15 cellular contexts compared by ENCODE assay signal in the genomic region with DNA sequence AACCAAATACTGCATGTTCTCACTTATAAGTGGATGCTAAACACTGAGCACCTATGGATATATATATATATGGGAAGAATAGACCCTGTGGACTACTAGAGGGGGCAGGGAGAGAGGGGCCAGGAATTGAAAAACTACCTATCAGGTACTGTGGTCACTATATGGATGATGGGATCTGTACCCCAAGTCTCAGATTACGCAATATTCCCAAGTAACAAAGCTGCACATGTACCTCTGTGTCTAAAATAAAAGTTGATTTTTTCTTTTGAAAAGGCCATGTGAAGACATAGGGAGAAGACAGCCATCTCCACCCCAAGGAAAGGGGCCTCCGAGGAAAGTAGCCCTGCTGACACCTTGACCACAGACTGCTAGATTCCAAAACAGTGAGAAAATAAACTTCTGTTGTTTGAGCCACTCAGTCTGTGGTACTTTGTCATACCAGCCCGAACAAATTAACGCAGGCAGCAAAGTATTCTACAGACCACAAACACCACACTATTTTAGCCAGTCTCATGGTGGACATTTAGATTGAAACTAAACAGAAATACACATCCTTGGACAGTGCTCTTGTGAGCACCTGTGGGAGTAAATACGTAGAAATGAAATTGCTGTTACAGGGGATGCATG.
DNase-seq lines count a peak whose midpoint lies in the region; ATAC-seq, FAIRE-seq and TF ChIP-seq lines count a peak whose summit lies in the region.
"Had no signal": no experiment of that assay in that cellular context is flagged by ENCODE, and none has a peak within 500 bp of the region (broad histone marks: within the 10 kb centered on the region; RNA-seq: fewer than 3 reads in every experiment).

No MANE protein-coding gene starts in this region.

- H3K4me1 ChIP-seq in HepG2 (ENCODE audit: insufficient read depth, low read length) (peaks cover 7% of the 10 kb centered on the region), right lobe of liver (no peaks in the 10 kb centered on the region)

- TF ChIP-seq EP300 in HepG2 (IDR thresholded peaks at IDR 0.05; ENCODE audit: low read depth in 2 of 2, low read length in 2 of 2) (no peak), HepG2 (CRISPR knock-in tag; IDR thresholded peaks at IDR 0.05; ENCODE audit: borderline replicate concordance) (no peak)

- ATAC-seq in HepG2 (no peak), right lobe of liver (no peak), HG03565 (IDR thresholded peaks at IDR 0.05; ENCODE audit: unreplicated experiment) (no peak)
- ATAC-seq in CD4-positive, alpha-beta T cell (ENCODE audit: poor library complexity): no peak
- ATAC-seq: GM23338 had no signal

- H3K4me3 Mint-ChIP-seq in CD4-positive, alpha-beta T cell: no peak overlapping the region
- H3K4me3 Mint-ChIP-seq: GM23338, H9 had no signal

- no peak for DNase-seq in HepG2 (ENCODE audit: low spot score)
- no peak for DNase-seq in right lobe of liver
- DNase-seq in astrocyte of the cerebellum (ENCODE audit: low read depth): peak; percentile 15
- DNase-seq in glomerular visceral epithelial cell (ENCODE audit: extremely low spot score): peak; percentile 31
- no peak for DNase-seq in CD1c-positive myeloid dendritic cell (ENCODE audit: extremely low spot score)
- DNase-seq in HT-29 (ENCODE audit: low spot score): no peak
- no peak for DNase-seq in CD4-positive, alpha-beta T cell
- DNase-seq: BE2C, DMS53, H9 had no signal

- CTCF ChIA-PET in HepG2 (lab: Yijun Ruan, JAX; ENCODE audit: low intra/inter-chr PET ratio, low total read pairs): no interaction called here
- CTCF ChIA-PET in CD4-positive, alpha-beta T cell (lab: Charles Lee): no interaction called here

- H3K27me3 ChIP-seq in HepG2 (ENCODE audit: control insufficient read depth in 1 of 2, insufficient read depth in 2 of 2, low read length in 2 of 2) (peaks cover 3 to 13% of the 10 kb centered on the region in 2 experiments; a peak in 4 of 5 replicates), right lobe of liver (no peaks in the 10 kb centered on the region)
- H3K27me3 ChIP-seq in CD4-positive, alpha-beta T cell (ENCODE audit: control insufficient read depth, insufficient read depth, low read length): no peaks in the 10 kb centered on the region
- H3K27me3 ChIP-seq: BE2C had no signal

- no TSS peak for BruUV-seq in HepG2 (replicated peaks; lab: Mats Ljungman, UMichigan)

- no peaks in the 10 kb centered on the region for H3K79me2 ChIP-seq in HepG2 (ENCODE audit: insufficient read depth, low read length)

- H3K9ac ChIP-seq in HepG2 (ENCODE audit: insufficient read depth, low read depth, low read length): no peak overlapping the region
- H3K9ac ChIP-seq: KMS-11 had no signal

- WGBS in HepG2 (ENCODE audit: low lambda C conversion rate): 21% methylated on average over 5 of the region's 5 CpGs
- WGBS in right lobe of liver (ENCODE audit: insufficient coverage, low coverage, low lambda C conversion rate, missing lambda C conversion rate): 63% methylated on average over 4 of the region's 5 CpGs

- intact Hi-C loops in HepG2 (cut with micrococcal nuclease; ENCODE audit: unreplicated experiment): no loop called here
- intact Hi-C loops in right lobe of liver (cut with DNase I): no loop called here
- intact Hi-C loops in CD4-positive, alpha-beta T cell (cut with DNase I, micrococcal nuclease): no loop called here

- no peak overlapping the region for H2AFZ ChIP-seq in HepG2 (ENCODE audit: low read length)
- H2AFZ ChIP-seq: GM23338 had no signal

- no peaks in the 10 kb centered on the region for H3K36me3 Mint-ChIP-seq in CD4-positive, alpha-beta T cell (ENCODE audit: low read depth)

- no peak overlapping the region for H3K27ac Mint-ChIP-seq in CD4-positive, alpha-beta T cell
- H3K27ac Mint-ChIP-seq: GM23338 had no signal

- H3K27ac ChIP-seq in HepG2 (ENCODE audit: extremely low read length, insufficient read depth, low read length): no peak overlapping the region
- no peak overlapping the region for H3K27ac ChIP-seq in right lobe of liver
- H3K27ac ChIP-seq in CD4-positive, alpha-beta T cell (ENCODE audit: low read depth, low read length): no peak overlapping the region
- H3K27ac ChIP-seq: C4-2B, KMS-11 had no signal

- H3K9me3 ChIP-seq in HepG2 (ENCODE audit: low read length): no peaks in the 10 kb centered on the region
- H3K9me3 ChIP-seq in right lobe of liver: no peaks in the 10 kb centered on the region
- H3K9me3 ChIP-seq in CD4-positive, alpha-beta T cell (ENCODE audit: control insufficient read depth, low read length): no peaks in the 10 kb centered on the region
- H3K9me3 ChIP-seq: BE2C had no signal

- TF ChIP-seq POLR2A in HepG2 (IDR thresholded peaks at IDR 0.05; ENCODE audit: insufficient read depth in 1 of 2, low read depth in 2 of 2, low read length in 2 of 2) (no peak), right lobe of liver (IDR thresholded peaks at IDR 0.05) (no peak)

- TF ChIP-seq RAD21 in HepG2 (CRISPR knock-in tag; IDR thresholded peaks at IDR 0.05): no peak

- no peaks in the 10 kb centered on the region for H4K20me1 ChIP-seq in HepG2 (ENCODE audit: insufficient read depth, low read length)

- peaks cover 8% of the 10 kb centered on the region for H3K4me1 Mint-ChIP-seq in CD4-positive, alpha-beta T cell (ENCODE audit: low read depth)

- POLR2A ChIA-PET in HepG2 (lab: Yijun Ruan, JAX): no interaction called here
- POLR2A ChIA-PET in CD4-positive, alpha-beta T cell (lab: Charles Lee): no interaction called here

- no peaks in the 10 kb centered on the region for H3K36me3 ChIP-seq in HepG2 (replicated peaks in 1 of 2; ENCODE audit: control insufficient read depth in 1 of 2, insufficient read depth in 2 of 2, low read length in 2 of 2)
- H3K36me3 ChIP-seq in right lobe of liver: no peaks in the 10 kb centered on the region
- H3K36me3 ChIP-seq: BE2C had no signal

- TF ChIP-seq CTCF in HepG2 (CRISPR knock-in tag; IDR thresholded peaks at IDR 0.05): no peak
- TF ChIP-seq CTCF in right lobe of liver (IDR thresholded peaks at IDR 0.05): no peak
- TF ChIP-seq CTCF in astrocyte of the cerebellum (IDR thresholded peaks at IDR 0.05; ENCODE audit: low read depth, low read length, missing control alignments): no peak
- TF ChIP-seq CTCF in CD4-positive, alpha-beta T cell (IDR thresholded peaks at IDR 0.05): no peak

- no peak for FAIRE-seq in HepG2 (lab: Jason Lieb, UNC)
- FAIRE-seq: GM12891 had no signal

- H3K9me3 Mint-ChIP-seq in CD4-positive, alpha-beta T cell: no peaks in the 10 kb centered on the region

- no peak overlapping the region for H3K4me2 ChIP-seq in HepG2 (ENCODE audit: low read depth, low read length)
- H3K4me2 ChIP-seq: GM23338, KMS-11 had no signal

- no peaks in the 10 kb centered on the region for H3K27me3 Mint-ChIP-seq in CD4-positive, alpha-beta T cell

- no peak overlapping the region for H3K4me3 ChIP-seq in HepG2 (replicated peaks in 1 of 3; ENCODE audit: insufficient read depth in 1 of 3, low read depth in 2 of 3, low read length in 3 of 3)
- no peak overlapping the region for H3K4me3 ChIP-seq in right lobe of liver
- no peak overlapping the region for H3K4me3 ChIP-seq in astrocyte of the cerebellum (ENCODE audit: low read depth, low read length)
- H3K4me3 ChIP-seq: GM23338 had no signal

- in situ Hi-C loops in HepG2 (cut with HindIII; ENCODE audit: extremely low pct_ligation_motif_present, low pct_unique_long_range_greater_than_20kb): loop anchor here (25.0 kb wide), 1 partner anchor 720 kb away; no protein-coding TSS in a partner anchor
- in situ Hi-C loops in astrocyte of the cerebellum (cut with HindIII; ENCODE audit: low sequenced_read_pairs): no loop called here

TF ChIP-seq in HepG2, 621 proteins besides CTCF, POLR2A, EP300 and RAD21:
- peak; percentile 80 for TF ChIP-seq CEBPB (IDR thresholded peaks at IDR 0.05; ENCODE audit: borderline replicate concordance, low read depth, low read length)
- TF ChIP-seq, protein P1, sequence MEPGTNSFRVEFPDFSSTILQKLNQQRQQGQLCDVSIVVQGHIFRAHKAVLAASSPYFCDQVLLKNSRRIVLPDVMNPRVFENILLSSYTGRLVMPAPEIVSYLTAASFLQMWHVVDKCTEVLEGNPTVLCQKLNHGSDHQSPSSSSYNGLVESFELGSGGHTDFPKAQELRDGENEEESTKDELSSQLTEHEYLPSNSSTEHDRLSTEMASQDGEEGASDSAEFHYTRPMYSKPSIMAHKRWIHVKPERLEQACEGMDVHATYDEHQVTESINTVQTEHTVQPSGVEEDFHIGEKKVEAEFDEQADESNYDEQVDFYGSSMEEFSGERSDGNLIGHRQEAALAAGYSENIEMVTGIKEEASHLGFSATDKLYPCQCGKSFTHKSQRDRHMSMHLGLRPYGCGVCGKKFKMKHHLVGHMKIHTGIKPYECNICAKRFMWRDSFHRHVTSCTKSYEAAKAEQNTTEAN (CRISPR knock-in tag; conservative IDR thresholded peaks at IDR 0.05): no peak
- TF ChIP-seq, protein P2, sequence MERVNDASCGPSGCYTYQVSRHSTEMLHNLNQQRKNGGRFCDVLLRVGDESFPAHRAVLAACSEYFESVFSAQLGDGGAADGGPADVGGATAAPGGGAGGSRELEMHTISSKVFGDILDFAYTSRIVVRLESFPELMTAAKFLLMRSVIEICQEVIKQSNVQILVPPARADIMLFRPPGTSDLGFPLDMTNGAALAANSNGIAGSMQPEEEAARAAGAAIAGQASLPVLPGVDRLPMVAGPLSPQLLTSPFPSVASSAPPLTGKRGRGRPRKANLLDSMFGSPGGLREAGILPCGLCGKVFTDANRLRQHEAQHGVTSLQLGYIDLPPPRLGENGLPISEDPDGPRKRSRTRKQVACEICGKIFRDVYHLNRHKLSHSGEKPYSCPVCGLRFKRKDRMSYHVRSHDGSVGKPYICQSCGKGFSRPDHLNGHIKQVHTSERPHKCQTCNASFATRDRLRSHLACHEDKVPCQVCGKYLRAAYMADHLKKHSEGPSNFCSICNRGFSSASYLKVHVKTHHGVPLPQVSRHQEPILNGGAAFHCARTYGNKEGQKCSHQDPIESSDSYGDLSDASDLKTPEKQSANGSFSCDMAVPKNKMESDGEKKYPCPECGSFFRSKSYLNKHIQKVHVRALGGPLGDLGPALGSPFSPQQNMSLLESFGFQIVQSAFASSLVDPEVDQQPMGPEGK (CRISPR knock-in tag; IDR thresholded peaks at IDR 0.05): no peak
- TF ChIP-seq MATR3 (CRISPR knock-in tag; IDR thresholded peaks at IDR 0.05): no peak
- no peak for TF ChIP-seq ZNF569 (CRISPR knock-in tag; IDR thresholded peaks at IDR 0.05; ENCODE audit: borderline replicate concordance)
TF ChIP-seq in HepG2: peak in this region for 1.

Comparison
In these comparisons a context has a peak if more than half of its experiments do, and no peak if none do; other contexts are left out.
1. DNase-seq: peak in astrocyte of the cerebellum (single experiment) and glomerular visceral epithelial cell (single experiment); none in HepG2 (single experiment), right lobe of liver (0 of 3), CD1c-positive myeloid dendritic cell (single experiment), HT-29 (single experiment) and CD4-positive, alpha-beta T cell (0 of 10).